In the genomic region with DNA sequence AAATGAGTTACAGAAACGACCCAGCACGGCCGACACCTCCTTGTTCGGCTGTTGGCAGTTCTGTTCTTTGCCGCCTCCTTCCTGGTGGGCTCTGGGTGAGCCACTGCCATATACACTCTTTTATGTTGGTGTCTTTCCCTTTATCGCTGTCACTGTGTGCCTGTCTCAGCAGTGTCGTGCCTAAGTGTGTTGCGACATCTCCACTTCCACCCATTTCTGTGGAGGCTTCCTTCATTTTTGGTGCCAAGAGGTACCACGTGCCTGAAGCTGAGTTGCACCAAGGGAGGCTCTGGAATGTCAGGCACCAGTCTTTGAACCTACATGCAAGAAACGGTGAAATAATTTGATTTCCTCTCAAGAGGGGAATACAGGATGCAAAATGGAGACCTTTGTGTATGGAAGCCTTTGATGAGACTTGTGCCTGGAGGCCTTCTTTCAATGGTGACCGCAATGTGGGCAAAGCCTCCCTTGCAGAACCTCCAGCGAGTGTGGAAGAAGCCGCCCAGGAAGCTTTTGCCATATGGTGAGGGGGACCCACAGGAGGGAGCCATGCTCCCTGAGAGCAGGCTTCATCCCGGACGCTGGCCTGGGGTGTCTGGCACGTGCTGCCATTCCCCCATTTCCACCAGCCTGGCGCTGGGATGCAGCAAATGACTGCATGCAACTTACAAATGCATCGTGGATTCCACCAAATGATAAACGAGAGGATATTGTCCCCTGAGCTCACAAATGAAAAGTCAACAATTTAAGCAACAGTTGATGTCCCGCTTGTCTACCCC, we compare ENCODE assay signal across 8 cellular contexts.
"Had no signal": no experiment of that assay in that cellular context is flagged by ENCODE, and none has a peak within 500 bp of the region (broad histone marks: within the 10 kb centered on the region; RNA-seq: fewer than 3 reads in every experiment).

No MANE protein-coding gene starts in this region.

- H3K4me3 ChIP-seq: GM23248, HAP-1 had no signal

- DNase-seq: GM23248, GOT3, H7, HFFc6, KBM-7 had no signal

- H3K9me3 ChIP-seq: HAP-1 had no signal

- H3K36me3 ChIP-seq: HAP-1 had no signal

- H3K4me1 ChIP-seq: HAP-1 had no signal

- H3K9ac ChIP-seq: GM23248 had no signal

- H3K27ac ChIP-seq: GM23248, HL-60 had no signal

- ATAC-seq: HCT116 had no signal

- H2AFZ ChIP-seq: GM23248 had no signal
